ENCODE assay signal across 22 cellular contexts in genomic region chr13:20448470-20448869, GRCh38.
DNase-seq lines count a peak whose midpoint lies in the region; ATAC-seq, FAIRE-seq and TF ChIP-seq lines count a peak whose summit lies in the region.
"Had no signal": no experiment of that assay in that cellular context is flagged by ENCODE, and none has a peak within 500 bp of the region (broad histone marks: within the 10 kb centered on the region; RNA-seq: fewer than 3 reads in every experiment).

No MANE protein-coding gene starts in this region.

- in situ Hi-C loops in K562 (cut with MboI): no loop called here

- no peaks in the 10 kb centered on the region for H3K4me1 ChIP-seq in HEK293 (ENCODE audit: control insufficient read depth, insufficient read depth, low read length)
- H3K4me1 ChIP-seq in K562 (replicated peaks in 1 of 2; ENCODE audit: control insufficient read depth in 2 of 2, insufficient read depth in 2 of 2, low read length in 2 of 2): no peaks in the 10 kb centered on the region
- no peaks in the 10 kb centered on the region for H3K4me1 ChIP-seq in A673 (ENCODE audit: insufficient read depth, low read length, poor library complexity, severe bottlenecking)
- H3K4me1 ChIP-seq: Caco-2 had no signal

- H2AFZ ChIP-seq in K562 (ENCODE audit: low read depth, low read length): no peak overlapping the region

- CTCF ChIA-PET in HEK293 (lab: Yijun Ruan, JAX) (no interaction called here), K562 (lab: Yijun Ruan, JAX; ENCODE audit: low intra/inter-chr PET ratio) (no interaction called here), A673 (lab: Charles Lee) (no interaction called here)

- H3K9me1 ChIP-seq in K562 (ENCODE audit: control insufficient read depth, insufficient read depth, low read length): no peaks in the 10 kb centered on the region

- no peaks in the 10 kb centered on the region for H3K27me3 ChIP-seq in K562 (ENCODE audit: control insufficient read depth in 2 of 2, insufficient read depth in 2 of 2, low read length in 2 of 2)
- no peaks in the 10 kb centered on the region for H3K27me3 ChIP-seq in A673 (replicated peaks; ENCODE audit: insufficient read depth, low read depth, low read length, poor library complexity)
- H3K27me3 ChIP-seq: BLaER1 treated with 17β-estradiol and CSF1 and Interleukin-3, amounts not matched to agents 10 nM and 100 nM had no signal

- 0% methylated on average over 1 of the region's 1 CpG for WGBS in K562 (ENCODE audit: insufficient coverage, low coverage, missing lambda C conversion rate)

- FAIRE-seq in K562 (lab: Jason Lieb, UNC): no peak
- FAIRE-seq: A204.1, D721Med, G401.6, GM12892, GM18507 had no signal

- DNase-seq in T-helper 17 cell: no peak
- DNase-seq in K562 (ENCODE audit: extremely low read depth in 1 of 4, low spot score in 3 of 4): no peak
- DNase-seq in HT-29 (ENCODE audit: low spot score): no peak
- no peak for DNase-seq in H4 (ENCODE audit: low spot score)
- no peak for DNase-seq in A673 (ENCODE audit: low spot score)
- DNase-seq: 8988T; AML-193; Caco-2; Calu3; CD4-positive, alpha-beta T cell; CD8-positive, alpha-beta T cell; DMS79 treated with DMSO at 0.1 percent for 48 hours; GF-D8 had no signal

- no peaks in the 10 kb centered on the region for H4K20me1 ChIP-seq in K562 (replicated peaks; ENCODE audit: control insufficient read depth, insufficient read depth, low read length)

- H3K4me3 ChIP-seq in HEK293 (ENCODE audit: low read depth, low read length): no peak overlapping the region
- no peak overlapping the region for H3K4me3 ChIP-seq in K562
- H3K4me3 ChIP-seq in A673 (ENCODE audit: low read depth, low read length, poor library complexity, severe bottlenecking): no peak overlapping the region
- H3K4me3 ChIP-seq: BLaER1 treated with 17β-estradiol and CSF1 and Interleukin-3, amounts not matched to agents 10 nM and 100 nM had no signal

- intact Hi-C loops in K562 (cut with micrococcal nuclease) (no loop called here), A673 (cut with micrococcal nuclease; ENCODE audit: unreplicated experiment) (no loop called here)

- BruUV-seq in K562 (replicated peaks; lab: Mats Ljungman, UMichigan) (no TSS peak), A673 (replicated peaks; lab: Mats Ljungman, UMichigan) (no TSS peak)

- no peaks in the 10 kb centered on the region for H3K36me3 ChIP-seq in HEK293 (ENCODE audit: control insufficient read depth in 2 of 2, insufficient read depth in 1 of 2, low read length in 2 of 2)
- H3K36me3 ChIP-seq in K562 (ENCODE audit: control insufficient read depth, insufficient read depth, low read length): no peaks in the 10 kb centered on the region
- H3K36me3 ChIP-seq in A673 (ENCODE audit: insufficient read depth, low read length, poor library complexity, severe bottlenecking): no peaks in the 10 kb centered on the region

- no peak for TF ChIP-seq RAD21 in K562 (CRISPR knock-in tag; conservative IDR thresholded peaks at IDR 0.05 in 1 of 2, IDR thresholded peaks at IDR 0.05 in 1 of 2)

- H3K27ac ChIP-seq in HEK293 (ENCODE audit: extremely low read depth, low read depth, low read length) (no peak overlapping the region), K562 (ENCODE audit: extremely low read depth, low read depth, low read length) (no peak overlapping the region), A673 (ENCODE audit: low read depth, low read length, poor library complexity, severe bottlenecking) (no peak overlapping the region)
- H3K27ac ChIP-seq: BLaER1 treated with 17β-estradiol and CSF1 and Interleukin-3, amounts not matched to agents 10 nM and 100 nM; C4-2B had no signal

- no peaks in the 10 kb centered on the region for H3K27me3 Mint-ChIP-seq in T-helper 17 cell
- H3K27me3 Mint-ChIP-seq: B cell; CD4-positive, alpha-beta T cell had no signal

- POLR2A ChIA-PET in HEK293 (lab: Yijun Ruan, JAX): no interaction called here
- POLR2A ChIA-PET in K562 (lab: Yijun Ruan, JAX): no interaction called here
- POLR2A ChIA-PET in A673 (lab: Charles Lee; ENCODE audit: low non-redundant PET): no interaction called here

- H3K9me3 ChIP-seq in HEK293 (ENCODE audit: control insufficient read depth, insufficient read depth, low read depth, low read length) (no peaks in the 10 kb centered on the region), T-helper 17 cell (ENCODE audit: control insufficient read depth, low read length, poor library complexity, severe bottlenecking) (peaks cover 13% of the 10 kb centered on the region), K562 (replicated peaks; ENCODE audit: control insufficient read depth, insufficient read depth, low read depth, low read length) (no peaks in the 10 kb centered on the region), A673 (ENCODE audit: low read depth, low read length, poor library complexity, severe bottlenecking) (peaks cover 10% of the 10 kb centered on the region)

- no peak for TF ChIP-seq CTCF in HEK293 (tag by site-specific recombination; IDR thresholded peaks at IDR 0.05)
- TF ChIP-seq CTCF in K562 (IDR thresholded peaks at IDR 0.05 in 2 of 3, conservative IDR thresholded peaks at IDR 0.05 in 1 of 3; ENCODE audit: insufficient read depth in 2 of 3, low read depth in 1 of 3, low read length in 3 of 3): no peak
- no peak for TF ChIP-seq CTCF in A673 (conservative IDR thresholded peaks at IDR 0.05; ENCODE audit: low read depth, low read length)

- no peak overlapping the region for H3K4me2 ChIP-seq in K562 (ENCODE audit: insufficient read depth, low read length)
- H3K4me2 ChIP-seq: BLaER1 treated with 17β-estradiol and CSF1 and Interleukin-3, amounts not matched to agents 10 nM and 100 nM had no signal

- H3K79me2 ChIP-seq in K562 (ENCODE audit: control insufficient read depth, insufficient read depth, low read length): no peaks in the 10 kb centered on the region

- no peak overlapping the region for H3K9ac ChIP-seq in K562 (ENCODE audit: insufficient read depth in 1 of 2, low read depth in 2 of 2, low read length in 2 of 2)
- H3K9ac ChIP-seq: BLaER1 treated with 17β-estradiol and CSF1 and Interleukin-3, amounts not matched to agents 10 nM and 100 nM had no signal

- no peak for TF ChIP-seq EP300 in K562 (IDR thresholded peaks at IDR 0.05; ENCODE audit: low read length)

- ATAC-seq in T-helper 17 cell: no peak
- ATAC-seq in K562: no peak
- ATAC-seq: CD8-positive, alpha-beta T cell had no signal

- H3K4me3 Mint-ChIP-seq in T-helper 17 cell: peak overlapping the region; percentile 5
- H3K4me3 Mint-ChIP-seq: B cell; CD4-positive, alpha-beta T cell; CD8-positive, alpha-beta T cell had no signal

- H3K27ac Mint-ChIP-seq in T-helper 17 cell: no peak overlapping the region
- H3K27ac Mint-ChIP-seq: B cell; CD4-positive, alpha-beta T cell; CD8-positive, alpha-beta T cell had no signal

- H3K36me3 Mint-ChIP-seq in T-helper 17 cell (ENCODE audit: low read depth): peaks cover under 1% of the 10 kb centered on the region

- no peak for TF ChIP-seq POLR2A in K562 (conservative IDR thresholded peaks at IDR 0.05)

- H3K4me1 Mint-ChIP-seq in T-helper 17 cell: peaks cover 12% of the 10 kb centered on the region

TF ChIP-seq in HEK293, 187 proteins besides CTCF, POLR2A, EP300 and RAD21 (continues in another document):
- TF ChIP-seq SETDB1 (IDR thresholded peaks at IDR 0.05; ENCODE audit: insufficient read length, low read length): peak; percentile 87

TF ChIP-seq in K562, 482 proteins besides CTCF, POLR2A, EP300 and RAD21:
- no peak for TF ChIP-seq PYGO2 (tag; IDR thresholded peaks at IDR 0.05)
- peak; percentile 63; the same call in 1 of the 2 replicates for TF ChIP-seq ZFP1 (CRISPR knock-in tag; IDR thresholded peaks at IDR 0.05)

Comparison
In these comparisons a context has a peak if more than half of its experiments do, and no peak if none do; other contexts are left out.
1. Of the 44 proteins assayed by ChIP-seq in both K562 and HEK293: peak only in K562: none; only in HEK293: SETDB1; in both: none; in neither: 43.